Comparison of ENCODE assay signal across 8 cellular contexts in the genomic region with DNA sequence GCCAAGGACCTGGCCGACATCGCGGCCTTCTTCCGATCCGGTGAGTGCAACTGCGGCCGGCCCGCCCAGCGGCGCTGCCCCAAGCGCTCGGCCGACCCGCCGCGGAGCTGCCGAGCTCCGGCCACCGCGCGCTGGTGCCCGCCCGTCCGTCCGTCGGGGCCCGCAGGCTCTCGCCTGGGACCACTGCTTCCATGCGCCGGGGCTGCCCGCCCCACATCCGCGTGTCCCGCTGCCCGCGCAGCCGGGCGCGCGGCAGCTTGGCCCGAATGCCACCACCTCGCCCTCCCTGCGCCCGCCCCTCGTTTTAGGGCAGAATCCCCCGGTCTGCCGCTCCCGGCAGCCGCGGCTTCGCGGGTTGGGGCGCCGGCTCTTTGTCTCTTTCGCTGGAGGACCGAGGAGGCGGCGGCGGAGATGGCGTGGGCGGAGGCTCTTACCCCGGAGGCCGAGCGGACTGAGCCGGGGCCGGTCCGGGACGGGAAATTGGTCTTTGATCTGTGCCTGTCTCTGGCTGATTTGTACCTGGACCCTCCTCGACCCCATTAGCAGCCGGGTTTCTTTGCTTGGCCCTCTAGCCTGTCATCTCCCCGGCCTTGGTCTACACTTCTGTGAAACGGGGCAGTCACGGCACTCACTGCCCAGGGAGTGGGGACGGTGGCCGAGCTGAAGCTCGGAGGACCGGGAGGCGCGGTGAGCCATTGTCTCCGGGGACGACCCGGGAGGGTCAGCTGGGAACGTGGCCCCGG. TPM values are rescaled to one million over a fixed set of nuclear protein-coding genes. Genes with fewer than 3 reads are reported as not detected.
DNase-seq lines count a peak whose midpoint lies in the region; TF ChIP-seq lines count a peak whose summit lies in the region.

No MANE protein-coding gene starts in this region.

- H3K4me3 ChIP-seq in H7 (ENCODE audit: insufficient read depth, low read depth, low read length) (peak overlapping the region; percentile 65), MG63 (peak overlapping the region; percentile 82), parathyroid adenoma (ENCODE audit: low read depth, low read length) (peak overlapping the region; percentile 65)

- in situ Hi-C loops in GM13976 (cut with MboI; ENCODE audit: low sequenced_read_pairs, unreplicated experiment): no loop called here

- H3K9me3 ChIP-seq in MG63 (no peaks in the 10 kb centered on the region), parathyroid adenoma (ENCODE audit: control insufficient read depth, low read length) (no peaks in the 10 kb centered on the region)

- H3K27me3 ChIP-seq in H7 (ENCODE audit: control insufficient read depth, insufficient read depth, low read length): no peaks in the 10 kb centered on the region; the same call in 1 of the 2 replicates
- no peaks in the 10 kb centered on the region for H3K27me3 ChIP-seq in MG63
- no peaks in the 10 kb centered on the region for H3K27me3 ChIP-seq in parathyroid adenoma (ENCODE audit: control insufficient read depth, insufficient read depth, low read length)

- DNase-seq in GM13976 (ENCODE audit: low spot score) (peak; percentile 60), H7 (peak; percentile 75), MG63 (peak; percentile 58), germinal center (ENCODE audit: low spot score) (peak; percentile 57), NCI-H128 (lab: John Stamatoyannopoulos, UW; ENCODE audit: unreplicated experiment) (no peak), SW 1271 (lab: John Stamatoyannopoulos, UW) (no peak)
- DNase-seq in activated T-helper 9 cell treated with anti-CD3 and anti-CD28 coated beads, Interleukin-2, amount 50 U/mL, for 16 hours (ENCODE audit: low read depth): peak; percentile 5

- H3K4me2 ChIP-seq in parathyroid adenoma (ENCODE audit: low read length): peak overlapping the region; percentile 91

- peak overlapping the region; percentile 49 for H3K9ac ChIP-seq in parathyroid adenoma

- H3K4me1 ChIP-seq in parathyroid adenoma: peaks cover 8% of the 10 kb centered on the region

- peak overlapping the region; percentile 83 for H3K27ac ChIP-seq in parathyroid adenoma

- H3K36me3 ChIP-seq in H7 (replicated peaks; ENCODE audit: control insufficient read depth, insufficient read depth, low read length) (no peaks in the 10 kb centered on the region), MG63 (peaks cover 31% of the 10 kb centered on the region), parathyroid adenoma (ENCODE audit: control insufficient read depth, insufficient read depth, low read length) (no peaks in the 10 kb centered on the region)

- peak overlapping the region; percentile 80 for H2AFZ ChIP-seq in parathyroid adenoma

- H3K79me2 ChIP-seq in parathyroid adenoma: peaks cover 21% of the 10 kb centered on the region

- TF ChIP-seq CTCF in GM13976 (IDR thresholded peaks at IDR 0.05; ENCODE audit: borderline replicate concordance, control extremely low read depth, extremely low read depth, insufficient read depth, missing control alignments) (no peak), parathyroid adenoma (IDR thresholded peaks at IDR 0.05) (no peak)

RNA-seq across cellular contexts. Expression of gene TRIO, which starts 0.9 kb away (rescaled TPM):
- 39.7 and 49.3 TPM in 2 replicates for total RNA-seq in H7 (2014; rRNA removed; shearing (Covaris generic))
- total RNA-seq in MG63 (2014; rRNA removed; shearing (Covaris generic); ENCODE audit: low replicate concordance): 123 and 124 TPM in 2 replicates

Comparison
In these comparisons a context has a peak if more than half of its experiments do, and no peak if none do; other contexts are left out.
1. DNase-seq: peak in GM13976 (single experiment), H7 (single experiment), MG63 (single experiment), activated T-helper 9 cell treated with anti-CD3 and anti-CD28 coated beads, Interleukin-2, amount 50 U/mL, for 16 hours (single experiment) and germinal center (single experiment); none in NCI-H128 (single experiment) and SW 1271 (0 of 2).
2. Peak in every context shown above with its lines, with median percentiles within 50 percentile points of each other: H3K4me3 ChIP-seq.